ENCODE assay signal across 12 cellular contexts in genomic region chr12:53044052-53044581, GRCh38. TPM values are rescaled to one million over a fixed set of nuclear protein-coding genes. Genes with fewer than 3 reads are reported as not detected.
DNase-seq lines count a peak whose midpoint lies in the region; ATAC-seq, FAIRE-seq and TF ChIP-seq lines count a peak whose summit lies in the region.
"Had no signal": no experiment of that assay in that cellular context is flagged by ENCODE, and none has a peak within 500 bp of the region (broad histone marks: within the 10 kb centered on the region; RNA-seq: fewer than 3 reads in every experiment).

No MANE protein-coding gene starts in this region.

- CTCF ChIA-PET in Panc1 (lab: Charles Lee): interaction anchor here (0.6 kb wide), 1 partner anchor 136 kb away, joined by 3 read pairs; the partner anchor contains the start of genes CSAD and ZNF740

- H3K4me1 ChIP-seq in Panc1 (ENCODE audit: control insufficient read depth, insufficient read depth, low read length): peaks cover 47% of the 10 kb centered on the region
- peaks cover 24 to 42% of the 10 kb centered on the region in 2 donors for H3K4me1 ChIP-seq in gastrocnemius medialis

- DNase-seq in GM10266 (ENCODE audit: extremely low spot score): peak; percentile 6
- DNase-seq in Panc1 (ENCODE audit: low read depth, low spot score): no peak
- DNase-seq in left ventricle myocardium superior: peak; percentile 55
- peak in 1 of 2 donors; percentile 30 for DNase-seq in gastrocnemius medialis
- DNase-seq in GM12891 (ENCODE audit: insufficient read length, low spot score): no peak
- no peak for DNase-seq in SIG-M5 (lab: John Stamatoyannopoulos, UW)
- DNase-seq: activated T-cell treated with anti-CD3 and anti-CD28 coated beads, Interleukin-2, amount 50 U/mL, for 4 hours; NCI-H1092 treated with DMSO at 0.1 percent for 48 hours; stimulated activated CD4-positive, alpha-beta T cell treated with anti-CD3 and anti-CD28 coated beads, Interleukin-1b, Interleukin-23, amount 100 ng/mL, for 48 hours had no signal

- BruUV-seq in Panc1 (replicated peaks; lab: Mats Ljungman, UMichigan): no TSS peak

- H3K4me3 ChIP-seq in Panc1 (ENCODE audit: low read depth in 2 of 2, low read length in 2 of 2) (no peak overlapping the region), gastrocnemius medialis (no peak overlapping the region)

- POLR2A ChIA-PET in Panc1 (lab: Charles Lee): no interaction called here

- H3K27ac ChIP-seq in Panc1 (ENCODE audit: low read length): peak overlapping the region; percentile 24
- H3K27ac ChIP-seq in gastrocnemius medialis: peak overlapping the region; percentile 96 to 100 (median 100)

- H3K27me3 ChIP-seq in Panc1 (ENCODE audit: control insufficient read depth, insufficient read depth, low read length) (no peaks in the 10 kb centered on the region), gastrocnemius medialis (no peaks in the 10 kb centered on the region)

- TF ChIP-seq CTCF in GM10266 (IDR thresholded peaks at IDR 0.05; ENCODE audit: control insufficient read depth, insufficient read depth, low read depth, missing control alignments) (no peak), Panc1 (IDR thresholded peaks at IDR 0.05) (no peak), gastrocnemius medialis (IDR thresholded peaks at IDR 0.05 in 4 of 5, conservative IDR thresholded peaks at IDR 0.05 in 1 of 5) (no peak)

- ATAC-seq in Panc1 (no peak), left ventricle myocardium superior (no peak), gastrocnemius medialis (no peak), HG02798 (IDR thresholded peaks at IDR 0.05; ENCODE audit: poor library complexity, unreplicated experiment) (no peak)
- no peak for ATAC-seq in activated CD4-positive, CD25-positive, alpha-beta regulatory T cell treated with anti-CD3 and anti-CD28 coated beads, Interleukin-2, amount 50 U/mL, for 24 hours
- ATAC-seq: activated T-cell treated with anti-CD3 and anti-CD28 coated beads, Interleukin-2, amount 50 U/mL, for 4 hours had no signal

- TF ChIP-seq POLR2A in gastrocnemius medialis (IDR thresholded peaks at IDR 0.05): no peak
- TF ChIP-seq POLR2A in GM12891 (IDR thresholded peaks at IDR 0.05; ENCODE audit: low read depth, low read length): no peak

- H3K9me3 ChIP-seq in Panc1 (ENCODE audit: control insufficient read depth, insufficient read depth, low read depth, low read length) (no peaks in the 10 kb centered on the region), gastrocnemius medialis (no peaks in the 10 kb centered on the region)

- intact Hi-C loops in Panc1 (cut with micrococcal nuclease; ENCODE audit: unreplicated experiment) (no loop called here), left ventricle myocardium superior (cut with micrococcal nuclease) (no loop called here), gastrocnemius medialis (cut with DNase I; ENCODE audit: low total_unique reads) (loop anchor here (10.0 kb wide), 1 partner anchor 951 kb away; no protein-coding TSS in a partner anchor)

- FAIRE-seq in GM12891 (lab: Jason Lieb, UNC): no peak
- FAIRE-seq: G401.6 had no signal

- H3K36me3 ChIP-seq in Panc1 (ENCODE audit: control insufficient read depth, insufficient read depth, low read length) (peaks cover 8% of the 10 kb centered on the region), gastrocnemius medialis (peaks cover 0 to 14% of the 10 kb centered on the region in 2 donors)

- in situ Hi-C loops in Panc1 (cut with HindIII; ENCODE audit: low pct_unique_long_range_greater_than_20kb, low sequenced_read_pairs) (no loop called here), gastrocnemius medialis (cut with MboI; ENCODE audit: low sequenced_read_pairs in 4 of 4) (no loop called here)

TF ChIP-seq in GM12891, 5 proteins besides CTCF, POLR2A, EP300 and RAD21:
- TF ChIP-seq SPI1 (IDR thresholded peaks at IDR 0.05; ENCODE audit: low read depth, low read length) (no peak), PAX5 (IDR thresholded peaks at IDR 0.05; ENCODE audit: insufficient read depth, low read length, severe bottlenecking) (no peak), POU2F2 (IDR thresholded peaks at IDR 0.05; ENCODE audit: low read depth, low read length) (no peak), TAF1 (IDR thresholded peaks at IDR 0.05; ENCODE audit: low read depth, low read length) (no peak), POLR2AphosphoS5 (IDR thresholded peaks at IDR 0.05; ENCODE audit: low read depth, low read length) (no peak)

RNA-seq across cellular contexts. Expression of gene TNS2, which starts 5.7 kb away (rescaled TPM):
- total RNA-seq in Panc1 (2021; ENCODE audit: unreplicated experiment) (48.1 TPM), left ventricle myocardium superior (120 TPM), gastrocnemius medialis (100 to 1,000 TPM in 1 of 4 donors, 10 to 100 TPM in 3; 74.4 to 114 (median 91.9) TPM)
- polyA plus RNA-seq in Panc1 (2012; ENCODE audit: insufficient read length): 49.1 TPM
- polyA plus RNA-seq in GM12891 (2012; ENCODE audit: low read depth, missing spikeins): 0.32 TPM

RNA-seq across cellular contexts. Expression of gene SPRYD3, which starts 35.1 kb away (rescaled TPM):
- total RNA-seq in Panc1 (2021; ENCODE audit: unreplicated experiment): 25.0 TPM
- 28.5 TPM for polyA plus RNA-seq in Panc1 (2012; ENCODE audit: insufficient read length)
- 39.8 TPM for total RNA-seq in left ventricle myocardium superior
- 10 to 100 TPM; 15.9 to 29.5 (median 25.5) TPM for total RNA-seq in gastrocnemius medialis
- 13.4 TPM for polyA plus RNA-seq in GM12891 (2012; ENCODE audit: low read depth, missing spikeins)

RNA-seq across cellular contexts. Expression of gene EIF4B, which starts 37.9 kb away (rescaled TPM):
- total RNA-seq in Panc1 (2021; ENCODE audit: unreplicated experiment) (351 TPM), left ventricle myocardium superior (513 TPM), gastrocnemius medialis (100 to 1,000 TPM; 667 to 821 (median 740) TPM)
- 242 TPM for polyA plus RNA-seq in Panc1 (2012; ENCODE audit: insufficient read length)
- polyA plus RNA-seq in GM12891 (2012; ENCODE audit: low read depth, missing spikeins): 328 TPM

RNA-seq across cellular contexts. Expression of gene IGFBP6, which starts 53.4 kb away (rescaled TPM):
- total RNA-seq in Panc1 (2021; ENCODE audit: unreplicated experiment): 4.7 TPM
- 3.7 TPM for polyA plus RNA-seq in Panc1 (2012; ENCODE audit: insufficient read length)
- total RNA-seq in left ventricle myocardium superior: 45.5 TPM
- 100 to 1,000 TPM in 1 of 4 donors, 10 to 100 TPM in 3; 67.3 to 143 (median 77.4) TPM for total RNA-seq in gastrocnemius medialis
- polyA plus RNA-seq in GM12891 (2012; ENCODE audit: low read depth, missing spikeins): not detected

RNA-seq across cellular contexts. Expression of gene SOAT2, which starts 59.2 kb away (rescaled TPM):
- total RNA-seq in Panc1 (2021; ENCODE audit: unreplicated experiment) (not detected), left ventricle myocardium superior (0.12 TPM), gastrocnemius medialis (not detected)
- not detected for polyA plus RNA-seq in Panc1 (2012; ENCODE audit: insufficient read length)
- not detected for polyA plus RNA-seq in GM12891 (2012; ENCODE audit: low read depth, missing spikeins)

Comparison
In these comparisons a context has a peak if more than half of its experiments do, and no peak if none do; other contexts are left out.
1. DNase-seq: peak in GM10266 (single experiment) and left ventricle myocardium superior (single experiment); none in Panc1 (single experiment), GM12891 (single experiment) and SIG-M5 (single experiment).